10 cellular contexts compared by ENCODE assay signal in the genomic region with DNA sequence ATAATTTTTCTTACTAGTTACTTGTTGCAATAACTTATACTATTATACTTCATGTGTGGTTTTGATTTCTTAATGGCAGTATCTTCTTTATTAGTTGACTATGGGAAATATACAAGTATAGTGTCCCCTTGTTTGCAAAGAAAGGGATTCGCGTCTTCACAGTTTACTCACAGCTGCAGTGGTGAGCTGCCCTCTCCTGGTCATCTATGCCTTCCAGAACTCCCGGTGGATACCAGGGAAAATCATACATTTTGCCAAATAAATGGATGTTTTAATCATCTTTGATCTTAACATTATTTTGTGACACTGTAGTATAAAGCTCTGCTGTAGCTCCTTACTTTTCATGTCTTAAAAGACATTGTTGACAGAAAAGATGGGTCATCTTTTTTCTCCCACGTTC.
A peak's percentile ranks its signal among the peaks of the same experiment; 100 is the strongest.
DNase-seq lines count a peak whose midpoint lies in the region; ATAC-seq and TF ChIP-seq lines count a peak whose summit lies in the region.
"Had no signal": no experiment of that assay in that cellular context is flagged by ENCODE, and none has a peak within 500 bp of the region (broad histone marks: within the 10 kb centered on the region; RNA-seq: fewer than 3 reads in every experiment).

No MANE protein-coding gene starts in this region.

- TF ChIP-seq CTCF in heart left ventricle (IDR thresholded peaks at IDR 0.05), result peak in 11 of 12 donors; percentile 10 to 53 (median 35)
- peak in 3 of 5 experiments; percentile 11 to 16 (median 12) for TF ChIP-seq CTCF in tibial nerve (IDR thresholded peaks at IDR 0.05)

- no peaks in the 10 kb centered on the region for H3K27me3 ChIP-seq in heart left ventricle
- no peaks in the 10 kb centered on the region for H3K27me3 ChIP-seq in tibial nerve
- H3K27me3 ChIP-seq: spleen had no signal

- H3K9me3 ChIP-seq in heart left ventricle (no peaks in the 10 kb centered on the region), tibial nerve (no peaks in the 10 kb centered on the region)
- H3K9me3 ChIP-seq: spleen had no signal

- DNase-seq in heart left ventricle (no peak), left ventricle myocardium superior (no peak), SK-N-DZ (ENCODE audit: low spot score) (peak; percentile 10), globus pallidus (ENCODE audit: low spot score) (peak; percentile 31), tibial nerve (ENCODE audit: low spot score in 2 of 2) (no peak), amniotic stem cell (lab: John Stamatoyannopoulos, UW) (no peak), germinal center (ENCODE audit: low spot score) (no peak)
- no peak for DNase-seq in central memory CD4-positive, alpha-beta T cell
- DNase-seq: spleen had no signal

- no peak overlapping the region for H3K27ac ChIP-seq in heart left ventricle
- no peak overlapping the region for H3K27ac ChIP-seq in tibial nerve
- H3K27ac ChIP-seq: coronary artery, spleen had no signal

- no peaks in the 10 kb centered on the region for H3K36me3 ChIP-seq in heart left ventricle
- no peaks in the 10 kb centered on the region for H3K36me3 ChIP-seq in tibial nerve
- H3K36me3 ChIP-seq: spleen had no signal

- intact Hi-C loops in heart left ventricle (cut with DNase I), result loop anchor here in 5 of 10 donors (5.0 to 10.0 kb wide), 3 partner anchors 265 to 390 kb away; no protein-coding TSS in a partner anchor
- intact Hi-C loops in left ventricle myocardium superior (cut with micrococcal nuclease), result no loop called here

- ATAC-seq in heart left ventricle (no peak), left ventricle myocardium superior (no peak)

- TF ChIP-seq POLR2A in heart left ventricle (IDR thresholded peaks at IDR 0.05), result no peak
- TF ChIP-seq POLR2A in tibial nerve (IDR thresholded peaks at IDR 0.05), result no peak

- 67 to 82% (median 73%) methylated on average over 4 of the region's 4 CpGs for WGBS in heart left ventricle, 4 donors
- WGBS in tibial nerve, 2 donors, result 54 to 68% methylated on average over 4 of the region's 4 CpGs

- H3K4me3 ChIP-seq in heart left ventricle (no peak overlapping the region), tibial nerve (no peak overlapping the region)
- H3K4me3 ChIP-seq: coronary artery, spleen had no signal

- H3K4me1 ChIP-seq in heart left ventricle, result no peaks in the 10 kb centered on the region
- no peaks in the 10 kb centered on the region for H3K4me1 ChIP-seq in tibial nerve

- TF ChIP-seq EP300 in tibial nerve (IDR thresholded peaks at IDR 0.05), result no peak

Comparison
In these comparisons a context has a peak if more than half of its experiments do, and no peak if none do; other contexts are left out.
1. DNase-seq: peak in SK-N-DZ (single experiment) and globus pallidus (single experiment); none in heart left ventricle (0 of 5), left ventricle myocardium superior (single experiment), tibial nerve (0 of 2), amniotic stem cell (single experiment), central memory CD4-positive, alpha-beta T cell (single experiment) and germinal center (single experiment).